In the genomic region with DNA sequence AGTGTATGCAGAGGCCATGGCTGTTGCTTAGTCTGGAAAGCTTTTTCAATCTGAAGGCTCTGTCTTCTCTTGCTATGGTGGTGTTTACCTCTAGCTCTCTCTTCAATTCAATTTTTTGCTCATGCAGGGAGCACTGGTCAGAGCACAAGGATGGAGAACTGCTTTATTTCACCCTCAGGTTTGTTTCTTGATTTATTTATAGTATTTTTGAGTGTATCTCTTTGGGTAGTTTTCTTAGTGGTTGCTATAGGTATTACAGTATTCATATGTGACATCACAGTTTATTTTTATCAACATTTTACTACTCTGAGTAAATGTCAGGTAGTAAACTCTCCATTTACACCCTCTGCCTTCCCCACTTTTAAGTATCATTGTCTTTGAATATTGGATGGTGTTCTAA, we compare ENCODE assay signal across 16 cellular contexts.
DNase-seq lines count a peak whose midpoint lies in the region; ATAC-seq and TF ChIP-seq lines count a peak whose summit lies in the region.
"Had no signal": no experiment of that assay in that cellular context is flagged by ENCODE, and none has a peak within 500 bp of the region (broad histone marks: within the 10 kb centered on the region; RNA-seq: fewer than 3 reads in every experiment).

No MANE protein-coding gene starts in this region.

- POLR2A ChIA-PET in PC-9 (lab: Charles Lee; ENCODE audit: unreplicated experiment), result interaction anchor here (0.7 kb wide), 1 partner anchor 121 kb away, joined by 6 read pairs; no protein-coding TSS in a partner anchor

- in situ Hi-C loops in transverse colon (cut with MboI; ENCODE audit: low pct_ligation_motif_present in 1 of 4, low pct_unique_long_range_greater_than_20kb in 1 of 4, low sequenced_read_pairs in 3 of 4), result no loop called here

- TF ChIP-seq CTCF in H9 (conservative IDR thresholded peaks at IDR 0.05) (peak; percentile 40), PC-9 (conservative IDR thresholded peaks at IDR 0.05) (no peak), fibroblast of lung (conservative IDR thresholded peaks at IDR 0.05 in 1 of 2, IDR thresholded peaks at IDR 0.05 in 1 of 2; ENCODE audit: low read depth in 1 of 2, low read length in 2 of 2) (peak in 1 of 2 donors; percentile 12), transverse colon (IDR thresholded peaks at IDR 0.05) (peak in 3 of 5 experiments; percentile 10 to 23 (median 18))

- no peak overlapping the region for H3K14ac ChIP-seq in H9 (ENCODE audit: insufficient read depth, low read length)

- TF ChIP-seq POLR2A in transverse colon (IDR thresholded peaks at IDR 0.05), result no peak

- no peak overlapping the region for H3K18ac ChIP-seq in H9 (ENCODE audit: insufficient read length, low read depth, low read length)

- no peak overlapping the region for H3K27ac ChIP-seq in H9 (ENCODE audit: insufficient read length, low read depth, low read length)
- H3K27ac ChIP-seq in PC-9, result peak overlapping the region; percentile 97
- H3K27ac ChIP-seq in fibroblast of lung (ENCODE audit: insufficient read depth, low read length), result peak overlapping the region; percentile 19
- no peak overlapping the region for H3K27ac ChIP-seq in transverse colon
- H3K27ac ChIP-seq: C4-2B, thyroid gland had no signal

- intact Hi-C loops in PC-9 (cut with micrococcal nuclease; ENCODE audit: unreplicated experiment) (no loop called here), transverse colon (cut with DNase I; ENCODE audit: low total_unique reads) (no loop called here)

- BruUV-seq in PC-9 (replicated peaks; lab: Mats Ljungman, UMichigan), result no TSS peak

- no peaks in the 10 kb centered on the region for H3K9me3 ChIP-seq in H9 (ENCODE audit: control insufficient read depth, low read depth, low read length)
- H3K9me3 ChIP-seq in PC-9 (ENCODE audit: insufficient read depth, low read depth), result peaks cover 23% of the 10 kb centered on the region
- no peaks in the 10 kb centered on the region for H3K9me3 ChIP-seq in fibroblast of lung (ENCODE audit: control insufficient read depth, insufficient read depth, low read depth, low read length)
- no peaks in the 10 kb centered on the region for H3K9me3 ChIP-seq in transverse colon
- H3K9me3 ChIP-seq: HAP-1, thyroid gland had no signal

- peaks cover 36% of the 10 kb centered on the region for H3F3A ChIP-seq in PC-9 (ENCODE audit: insufficient read depth, low read depth)

- CTCF ChIA-PET in PC-9 (lab: Charles Lee), result no interaction called here

- no peak overlapping the region for H3K56ac ChIP-seq in H9 (ENCODE audit: insufficient read length, low read depth, low read length)

- no peak overlapping the region for H4K5ac ChIP-seq in H9 (ENCODE audit: insufficient read length, low read depth, low read length)

- peaks cover 3 to 4% of the 10 kb centered on the region in 2 experiments; a peak in 2 of 4 replicates for H3K4me1 Mint-ChIP-seq in H9
- H3K4me1 Mint-ChIP-seq: activated CD4-positive, alpha-beta T cell treated with anti-CD3 and anti-CD28 coated beads, Interleukin-2, amount 10 ng/mL, durations not matched to agents 24 days and 14 days had no signal

- H3K79me2 ChIP-seq in H9 (ENCODE audit: insufficient read depth, low read length) (no peaks in the 10 kb centered on the region; the same call in 1 of the 2 replicates), PC-9 (ENCODE audit: low read depth) (peaks cover 80% of the 10 kb centered on the region), fibroblast of lung (ENCODE audit: control insufficient read depth, insufficient read depth, low read length) (peaks cover 11% of the 10 kb centered on the region)

- no peak overlapping the region for H3K4ac ChIP-seq in H9 (ENCODE audit: low read depth, low read length)

- H3K4me2 ChIP-seq in H9 (ENCODE audit: insufficient read depth, insufficient read length, low read length), result no peak overlapping the region
- peak overlapping the region; percentile 52; the same call in 1 of the 2 replicates for H3K4me2 ChIP-seq in PC-9
- H3K4me2 ChIP-seq in fibroblast of lung (ENCODE audit: extremely low read depth, insufficient read depth, low read length), result peak overlapping the region; percentile 67

- H2AFZ ChIP-seq in H9 (ENCODE audit: low read length), result no peak overlapping the region
- no peak overlapping the region for H2AFZ ChIP-seq in PC-9
- H2AFZ ChIP-seq in fibroblast of lung (ENCODE audit: low read length), result no peak overlapping the region

- no peaks in the 10 kb centered on the region for H3K23me2 ChIP-seq in H9 (ENCODE audit: insufficient read length, low read depth, low read length, poor library complexity, severe bottlenecking)

- H3K23ac ChIP-seq in H9 (ENCODE audit: insufficient read length, low read depth, low read length), result no peak overlapping the region

- no peak overlapping the region for H2AK5ac ChIP-seq in H9 (ENCODE audit: insufficient read length, low read length)

- DNase-seq in H9 (no peak), PC-9 (no peak), fibroblast of lung (ENCODE audit: low read depth in 2 of 2) (no peak), transverse colon (no peak)
- DNase-seq in activated naive CD4-positive, alpha-beta T cell treated with Interleukin-2 at 50 U/mL for 16 hours, result no peak
- DNase-seq in stimulated activated naive CD4-positive, alpha-beta T cell treated with Interleukin-2 at 50 U/mL for 16 hours (lab: John Stamatoyannopoulos, UW), result no peak
- DNase-seq: activated CD4-positive, alpha-beta T cell treated with anti-CD3 and anti-CD28 coated beads, Interleukin-2, amount 10 ng/mL, durations not matched to agents 24 days and 14 days; activated naive CD4-positive, alpha-beta T cell treated with anti-CD3 and anti-CD28 coated beads for 36 hours; hypothalamus; NCI-H524 treated with DMSO at 0.1 percent for 48 hours; nucleus accumbens; stimulated activated CD4-positive, alpha-beta T cell treated with anti-CD3 and anti-CD28 coated beads, Interleukin-4, amount 100 ng/mL, for 4 hours; thyroid gland had no signal

- H3K79me1 ChIP-seq in H9 (ENCODE audit: insufficient read depth, low read depth, low read length, poor library complexity, severe bottlenecking), result no peaks in the 10 kb centered on the region

- H3K4me3 Mint-ChIP-seq in H9, result no peak overlapping the region
- H3K4me3 Mint-ChIP-seq: activated CD4-positive, alpha-beta T cell treated with anti-CD3 and anti-CD28 coated beads, Interleukin-2, amount 10 ng/mL, durations not matched to agents 24 days and 14 days; activated naive CD4-positive, alpha-beta T cell treated with anti-CD3 and anti-CD28 coated beads for 36 hours had no signal

- peaks cover 2 to 5% (median 2%) of the 10 kb centered on the region in 3 experiments; a peak in 5 of 7 replicates for H3K36me3 Mint-ChIP-seq in H9 (ENCODE audit: insufficient read depth in 1 of 3, low read depth in 3 of 3)

- H3K9me2 ChIP-seq in PC-9 (ENCODE audit: insufficient read depth), result no peaks in the 10 kb centered on the region

- ATAC-seq in GM18498 (IDR thresholded peaks at IDR 0.05; ENCODE audit: unreplicated experiment), result no peak

- no peak overlapping the region for H2BK12ac ChIP-seq in H9 (ENCODE audit: insufficient read length, low read depth, low read length)

- no peaks in the 10 kb centered on the region for H3K27me3 Mint-ChIP-seq in H9 (ENCODE audit: low read depth)
- H3K27me3 Mint-ChIP-seq: activated CD4-positive, alpha-beta T cell treated with anti-CD3 and anti-CD28 coated beads, Interleukin-2, amount 10 ng/mL, durations not matched to agents 24 days and 14 days had no signal

- no peak overlapping the region for H2BK20ac ChIP-seq in H9 (ENCODE audit: low read depth, low read length, poor library complexity, severe bottlenecking)

- H3K27ac Mint-ChIP-seq in H9, result no peak overlapping the region
- H3K27ac Mint-ChIP-seq: activated CD4-positive, alpha-beta T cell treated with anti-CD3 and anti-CD28 coated beads, Interleukin-2, amount 10 ng/mL, durations not matched to agents 24 days and 14 days; activated naive CD4-positive, alpha-beta T cell treated with anti-CD3 and anti-CD28 coated beads for 36 hours had no signal

- H3K4me3 ChIP-seq in PC-9, result peak overlapping the region; percentile 29; the same call in 1 of the 2 replicates
- no peak overlapping the region for H3K4me3 ChIP-seq in fibroblast of lung (replicated peaks in 1 of 4; ENCODE audit: control extremely low read depth in 1 of 4, insufficient read depth in 1 of 4, low read depth in 3 of 4, low read length in 4 of 4)
- H3K4me3 ChIP-seq in transverse colon, result no peak overlapping the region
- H3K4me3 ChIP-seq: HAP-1, thyroid gland had no signal

- H4K20me1 ChIP-seq in H9 (ENCODE audit: control insufficient read depth, insufficient read depth, insufficient read length) (no peaks in the 10 kb centered on the region), PC-9 (ENCODE audit: insufficient read depth) (no peaks in the 10 kb centered on the region), fibroblast of lung (ENCODE audit: control insufficient read depth, extremely low read depth, insufficient read depth, low read length) (no peaks in the 10 kb centered on the region)

- H4K8ac ChIP-seq in H9 (replicated peaks; ENCODE audit: insufficient read length, low read depth, low read length), result no peak overlapping the region

- H3K9me3 Mint-ChIP-seq in H9, result peaks cover 0 to 10% of the 10 kb centered on the region in 2 experiments; a peak in 2 of 5 replicates
- H3K9me3 Mint-ChIP-seq: activated CD4-positive, alpha-beta T cell treated with anti-CD3 and anti-CD28 coated beads, Interleukin-2, amount 10 ng/mL, durations not matched to agents 24 days and 14 days; activated naive CD4-positive, alpha-beta T cell treated with anti-CD3 and anti-CD28 coated beads for 36 hours had no signal

- no peak overlapping the region for H2BK120ac ChIP-seq in H9 (ENCODE audit: low read depth, low read length, poor library complexity, severe bottlenecking)

- H3K9ac ChIP-seq in H9 (ENCODE audit: extremely low read depth, insufficient read length, low read length) (no peak overlapping the region), fibroblast of lung (ENCODE audit: insufficient read depth, low read length) (no peak overlapping the region)

- H3K27me3 ChIP-seq in H9 (ENCODE audit: insufficient read depth, low read length), result no peaks in the 10 kb centered on the region
- no peaks in the 10 kb centered on the region for H3K27me3 ChIP-seq in PC-9 (ENCODE audit: insufficient read depth, low read depth)
- H3K27me3 ChIP-seq in fibroblast of lung (ENCODE audit: control insufficient read depth, insufficient read depth, low read length), result no peaks in the 10 kb centered on the region
- no peaks in the 10 kb centered on the region for H3K27me3 ChIP-seq in transverse colon
- H3K27me3 ChIP-seq: thyroid gland had no signal

- TF ChIP-seq EP300 in transverse colon (IDR thresholded peaks at IDR 0.05; ENCODE audit: low read depth), result no peak

- H3T11ph ChIP-seq in H9 (ENCODE audit: low read length), result no peak overlapping the region

- H2BK5ac ChIP-seq in H9 (ENCODE audit: insufficient read length, low read length), result no peak overlapping the region

- peaks cover 8% of the 10 kb centered on the region; the same call in 1 of the 2 replicates for H3K36me3 ChIP-seq in PC-9 (ENCODE audit: low read depth)
- no peaks in the 10 kb centered on the region for H3K36me3 ChIP-seq in fibroblast of lung (ENCODE audit: control insufficient read depth, insufficient read depth, low read length)
- H3K36me3 ChIP-seq in transverse colon, result no peaks in the 10 kb centered on the region
- H3K36me3 ChIP-seq: HAP-1, thyroid gland had no signal

- peaks cover 4% of the 10 kb centered on the region for H3K4me1 ChIP-seq in H9 (ENCODE audit: insufficient read depth, low read length)
- H3K4me1 ChIP-seq in PC-9 (replicated peaks; ENCODE audit: insufficient read depth), result peaks cover 51% of the 10 kb centered on the region
- peaks cover 15% of the 10 kb centered on the region for H3K4me1 ChIP-seq in fibroblast of lung (ENCODE audit: control insufficient read depth, extremely low read depth, insufficient read depth, low read length)
- H3K4me1 ChIP-seq in transverse colon, result peaks cover 0 to 10% (median 0%) of the 10 kb centered on the region in 4 donors
- H3K4me1 ChIP-seq: HAP-1, thyroid gland had no signal

- H4K91ac ChIP-seq in H9 (ENCODE audit: insufficient read length, low read depth, low read length), result no peak overlapping the region

- H2BK15ac ChIP-seq in H9 (ENCODE audit: low read depth, low read length), result no peak overlapping the region

Comparison
In these comparisons a context has a peak if more than half of its experiments do, and no peak if none do; other contexts are left out.
1. H3K27ac ChIP-seq: peak in PC-9 (single experiment) and fibroblast of lung (single experiment); none in H9 (single experiment) and transverse colon (0 of 4).